19 cellular contexts compared by ENCODE assay signal in genomic region chr1:52204696-52205095, GRCh38.
DNase-seq lines count a peak whose midpoint lies in the region; ATAC-seq, FAIRE-seq and TF ChIP-seq lines count a peak whose summit lies in the region.
"Had no signal": no experiment of that assay in that cellular context is flagged by ENCODE, and none has a peak within 500 bp of the region (broad histone marks: within the 10 kb centered on the region; RNA-seq: fewer than 3 reads in every experiment).

No MANE protein-coding gene starts in this region.

- TF ChIP-seq CTCF in mammary epithelial cell (conservative IDR thresholded peaks at IDR 0.05 in 1 of 2, IDR thresholded peaks at IDR 0.05 in 1 of 2; ENCODE audit: extremely low read depth in 1 of 2, insufficient read depth in 1 of 2, low read depth in 1 of 2, low read length in 2 of 2): no peak
- no peak for TF ChIP-seq CTCF in breast epithelium (IDR thresholded peaks at IDR 0.05)
- no peak for TF ChIP-seq CTCF in HEK293 (tag by site-specific recombination; IDR thresholded peaks at IDR 0.05)
- TF ChIP-seq CTCF in GM12878 (IDR thresholded peaks at IDR 0.05 in 2 of 3, conservative IDR thresholded peaks at IDR 0.05 in 1 of 3; ENCODE audit: control insufficient read depth in 2 of 3, extremely low read depth in 1 of 3, insufficient read depth in 1 of 3, low read depth in 3 of 3, low read length in 3 of 3): no peak
- TF ChIP-seq CTCF in gastrocnemius medialis (IDR thresholded peaks at IDR 0.05 in 4 of 5, conservative IDR thresholded peaks at IDR 0.05 in 1 of 5): no peak

- H3K4me3 ChIP-seq in mammary epithelial cell (replicated peaks in 1 of 3; ENCODE audit: insufficient read depth in 1 of 3, low read depth in 2 of 3, low read length in 3 of 3) (no peak overlapping the region), breast epithelium (no peak overlapping the region), HEK293 (ENCODE audit: low read depth, low read length) (no peak overlapping the region), GM12878 (no peak overlapping the region), gastrocnemius medialis (peak overlapping the region in 1 of 4 donors; percentile 24)
- H3K4me3 ChIP-seq: HAP-1 had no signal

- CTCF ChIA-PET in mammary epithelial cell (lab: Charles Lee; ENCODE audit: low non-redundant PET): no interaction called here
- CTCF ChIA-PET in HEK293 (lab: Yijun Ruan, JAX): interaction anchor here (1.1 kb wide), 1 partner anchor 10 kb away, joined by 5 read pairs; no protein-coding TSS in a partner anchor
- CTCF ChIA-PET in GM12878 (lab: Yijun Ruan, JAX): interaction anchor here (0.5 to 0.7 kb wide), 2 partner anchors 24 to 35 kb away, joined by 3 read pairs; no protein-coding TSS in a partner anchor

- H3K9me3 ChIP-seq in mammary epithelial cell (replicated peaks; ENCODE audit: insufficient read depth, low read length) (no peaks in the 10 kb centered on the region), breast epithelium (peaks cover 5 to 11% of the 10 kb centered on the region in 2 donors), HEK293 (ENCODE audit: control insufficient read depth, insufficient read depth, low read depth, low read length) (no peaks in the 10 kb centered on the region), GM12878 (replicated peaks; ENCODE audit: control insufficient read depth, insufficient read depth, low read length) (no peaks in the 10 kb centered on the region; the same call in 2 of the 3 replicates), gastrocnemius medialis (no peaks in the 10 kb centered on the region)
- H3K9me3 ChIP-seq: HAP-1 had no signal

- H3K4me1 ChIP-seq in mammary epithelial cell (ENCODE audit: insufficient read depth, low read length) (peaks cover 9% of the 10 kb centered on the region), breast epithelium (no peaks in the 10 kb centered on the region), HEK293 (ENCODE audit: control insufficient read depth, insufficient read depth, low read length) (peaks cover 5% of the 10 kb centered on the region; the same call in 1 of the 2 replicates), GM12878 (ENCODE audit: control insufficient read depth, insufficient read depth, low read length) (peaks cover 8% of the 10 kb centered on the region), gastrocnemius medialis (peaks cover 12 to 17% of the 10 kb centered on the region in 2 donors)
- H3K4me1 ChIP-seq: HAP-1 had no signal

- no peak overlapping the region for H3K27ac ChIP-seq in mammary epithelial cell (ENCODE audit: insufficient read depth, low read depth, low read length)
- no peak overlapping the region for H3K27ac ChIP-seq in breast epithelium
- no peak overlapping the region for H3K27ac ChIP-seq in HEK293 (ENCODE audit: extremely low read depth, low read depth, low read length)
- H3K27ac ChIP-seq in GM12878 (ENCODE audit: control insufficient read depth, insufficient read depth): peak overlapping the region; percentile 25; the same call in 1 of the 2 replicates
- peak overlapping the region; percentile 69 to 76 (median 73) for H3K27ac ChIP-seq in gastrocnemius medialis
- H3K27ac ChIP-seq: C4-2B had no signal

- SMC1A ChIA-PET in GM12878 (lab: Charles Lee; ENCODE audit: uncharacterized antibody, unreplicated experiment): interaction anchor here (0.6 kb wide), 1 partner anchor 233 kb away, joined by 3 read pairs; no protein-coding TSS in a partner anchor

- dilution Hi-C loops in mammary epithelial cell (cut with HindIII; ENCODE audit: low sequenced_read_pairs): no loop called here

- intact Hi-C loops in mammary epithelial cell (cut with micrococcal nuclease): no loop called here
- intact Hi-C loops in breast epithelium (cut with DNase I; ENCODE audit: low total_unique reads): no loop called here
- intact Hi-C loops in GM12878 (cut with micrococcal nuclease; ENCODE audit: unreplicated experiment): no loop called here
- intact Hi-C loops in gastrocnemius medialis (cut with DNase I; ENCODE audit: low total_unique reads): loop anchor here (1.0 kb wide), 1 partner anchor 62 kb away; the partner anchor contains the start of gene ZFYVE9

- no peaks in the 10 kb centered on the region for H3K36me3 ChIP-seq in mammary epithelial cell (ENCODE audit: insufficient read depth, low read length)
- H3K36me3 ChIP-seq in breast epithelium: no peaks in the 10 kb centered on the region
- no peaks in the 10 kb centered on the region for H3K36me3 ChIP-seq in HEK293 (ENCODE audit: control insufficient read depth in 2 of 2, insufficient read depth in 1 of 2, low read length in 2 of 2)
- no peaks in the 10 kb centered on the region for H3K36me3 ChIP-seq in GM12878 (ENCODE audit: control insufficient read depth in 2 of 2, insufficient read depth in 2 of 2, low read length in 1 of 2)
- H3K36me3 ChIP-seq in gastrocnemius medialis: no peaks in the 10 kb centered on the region
- H3K36me3 ChIP-seq: HAP-1 had no signal

- no peaks in the 10 kb centered on the region for H3K27me3 ChIP-seq in mammary epithelial cell (ENCODE audit: insufficient read depth, low read length)
- no peaks in the 10 kb centered on the region for H3K27me3 ChIP-seq in breast epithelium
- H3K27me3 ChIP-seq in GM12878 (replicated peaks in 1 of 2; ENCODE audit: control insufficient read depth in 2 of 2, insufficient read depth in 2 of 2, low read length in 1 of 2): no peaks in the 10 kb centered on the region
- H3K27me3 ChIP-seq in gastrocnemius medialis: no peaks in the 10 kb centered on the region

- peaks cover 54% of the 10 kb centered on the region for H3K79me2 ChIP-seq in mammary epithelial cell (ENCODE audit: insufficient read depth, low read length)
- H3K79me2 ChIP-seq in GM12878 (ENCODE audit: control insufficient read depth, insufficient read depth, low read length): no peaks in the 10 kb centered on the region

- no peak for TF ChIP-seq RAD21 in GM12878 (IDR thresholded peaks at IDR 0.05; ENCODE audit: insufficient read depth, low read depth, low read length)

- no peak for FAIRE-seq in GM12878 (lab: Jason Lieb, UNC)
- FAIRE-seq: A204.1 had no signal

- TF ChIP-seq POLR2A in breast epithelium (IDR thresholded peaks at IDR 0.05) (no peak), GM12878 (IDR thresholded peaks at IDR 0.05; ENCODE audit: low read depth, low read length) (no peak), gastrocnemius medialis (IDR thresholded peaks at IDR 0.05) (no peak)

- in situ Hi-C loops in mammary epithelial cell (cut with MboI; ENCODE audit: low sequenced_read_pairs in 2 of 2) (no loop called here), GM12878 (cut with MboI) (no loop called here), gastrocnemius medialis (cut with MboI; ENCODE audit: low sequenced_read_pairs in 4 of 4) (no loop called here)

- H2AFZ ChIP-seq in mammary epithelial cell (ENCODE audit: low read depth, low read length): no peak overlapping the region
- H2AFZ ChIP-seq in GM12878 (ENCODE audit: control insufficient read depth, low read depth, low read length): peak overlapping the region; percentile 5; the same call in 1 of the 2 replicates

- POLR2A ChIA-PET in HEK293 (lab: Yijun Ruan, JAX) (no interaction called here), GM12878 (lab: Charles Lee) (interaction anchor here (0.7 kb wide), 1 partner anchor 514 kb away, joined by 5 read pairs; no protein-coding TSS in a partner anchor)

- 72% methylated on average over 5 of the region's 5 CpGs for WGBS in mammary epithelial cell (ENCODE audit: low coverage, missing lambda C conversion rate)
- WGBS in GM12878 (ENCODE audit: insufficient coverage, insufficient replicate concordance, low lambda C conversion rate, missing lambda C conversion rate): 2% methylated on average over 4 of the region's 5 CpGs

- ATAC-seq in GM12878: peak; percentile 22; the same call in 2 of the 3 replicates
- ATAC-seq in gastrocnemius medialis: no peak
- ATAC-seq in stimulated activated naive CD8-positive, alpha-beta T cell treated with anti-CD3 and anti-CD28 coated beads, Interleukin-15, Interleukin-2, amounts not matched to agents 100 U/mL and 50 U/mL, for 24 hours: no peak
- no peak for ATAC-seq in GM19452 (IDR thresholded peaks at IDR 0.05; ENCODE audit: unreplicated experiment)
- ATAC-seq: Panc1 had no signal

- H4K20me1 ChIP-seq in mammary epithelial cell (ENCODE audit: insufficient read depth, low read length) (no peaks in the 10 kb centered on the region), GM12878 (ENCODE audit: control insufficient read depth, insufficient read depth) (no peaks in the 10 kb centered on the region)

- no TSS peak for BruUV-seq in mammary epithelial cell (replicated peaks; lab: Mats Ljungman, UMichigan)
- no TSS peak for BruUV-seq in GM12878 (replicated peaks; lab: Mats Ljungman, UMichigan)

- RAD21 ChIA-PET in GM12878 (lab: Charles Lee; ENCODE audit: unreplicated experiment): interaction anchor here (0.7 kb wide), 1 partner anchor 109 kb away, joined by 3 read pairs; no protein-coding TSS in a partner anchor

- DNase-seq in mammary epithelial cell (peak; percentile 16), breast epithelium (ENCODE audit: low spot score in 2 of 2) (no peak), GM12878 (ENCODE audit: low read depth, low spot score) (peak; percentile 32), gastrocnemius medialis (no peak), HUDEP-2 (lab: John Stamatoyannopoulos, UW; ENCODE audit: unreplicated experiment in 76 of 76) (no peak)
- no peak for DNase-seq in stimulated activated naive CD8-positive, alpha-beta T cell treated with anti-CD3 and anti-CD28 coated beads, Interleukin-15, Interleukin-2, amounts not matched to agents 100 U/mL and 50 U/mL, for 24 hours
- DNase-seq: Calu3, DMS79, NCI-H1092, NCI-H1694 treated with DMSO at 0.1 percent for 48 hours, NCI-H446 treated with DMSO at 0.1 percent for 48 hours, NCI-H774, SHP77 treated with DMSO at 0.1 percent for 48 hours had no signal

- no peak overlapping the region for H3K4me2 ChIP-seq in mammary epithelial cell (ENCODE audit: insufficient read depth, low read depth, low read length)
- H3K4me2 ChIP-seq in GM12878 (ENCODE audit: control insufficient read depth, insufficient read depth): peak overlapping the region; percentile 38

- H3K9ac ChIP-seq in mammary epithelial cell (ENCODE audit: insufficient read depth, low read length) (no peak overlapping the region), GM12878 (ENCODE audit: control insufficient read depth, insufficient read depth, low read length) (no peak overlapping the region)

- TF ChIP-seq EP300 in GM12878 (IDR thresholded peaks at IDR 0.05; ENCODE audit: borderline replicate concordance in 1 of 2, control insufficient read depth in 1 of 2, low read depth in 2 of 2, low read length in 2 of 2): no peak

TF ChIP-seq in HEK293, 187 proteins besides CTCF, POLR2A, EP300 and RAD21 (continues in another document):
- TF ChIP-seq ZFP37 (tag by site-specific recombination; IDR thresholded peaks at IDR 0.05) (no peak), SCRT2 (tag by site-specific recombination; IDR thresholded peaks at IDR 0.05) (no peak), ZNF585B (tag by site-specific recombination; IDR thresholded peaks at IDR 0.05) (no peak), ZFHX2 (tag by site-specific recombination; conservative IDR thresholded peaks at IDR 0.05) (0 out of 2 replicates have a peak, but pooled peaks have one; percentile 17)

TF ChIP-seq in GM12878, 131 proteins besides CTCF, POLR2A, EP300 and RAD21 (continues in another document):
- TF ChIP-seq MTA2 (IDR thresholded peaks at IDR 0.05; ENCODE audit: low read depth) (0 out of 2 replicates have a peak, but pooled peaks have one; percentile 20), IKZF2 (IDR thresholded peaks at IDR 0.05) (0 out of 4 replicates have a peak, but pooled peaks of 1 of the 2 experiments have one; percentile 8), POLR2AphosphoS5 (IDR thresholded peaks at IDR 0.05; ENCODE audit: low read length) (no peak)

Comparison
In these comparisons a context has a peak if more than half of its experiments do, and no peak if none do; other contexts are left out.
1. DNase-seq: peak in mammary epithelial cell (single experiment) and GM12878 (single experiment); none in breast epithelium (0 of 2), gastrocnemius medialis (0 of 2), HUDEP-2 (0 of 76) and stimulated activated naive CD8-positive, alpha-beta T cell treated with anti-CD3 and anti-CD28 coated beads, Interleukin-15, Interleukin-2, amounts not matched to agents 100 U/mL and 50 U/mL, for 24 hours (single experiment).
2. H3K27ac ChIP-seq: peak in GM12878 (single experiment) and gastrocnemius medialis (4 of 4); none in mammary epithelial cell (single experiment), breast epithelium (0 of 2) and HEK293 (single experiment).